ENCODE assay signal across 11 cellular contexts in the genomic region with DNA sequence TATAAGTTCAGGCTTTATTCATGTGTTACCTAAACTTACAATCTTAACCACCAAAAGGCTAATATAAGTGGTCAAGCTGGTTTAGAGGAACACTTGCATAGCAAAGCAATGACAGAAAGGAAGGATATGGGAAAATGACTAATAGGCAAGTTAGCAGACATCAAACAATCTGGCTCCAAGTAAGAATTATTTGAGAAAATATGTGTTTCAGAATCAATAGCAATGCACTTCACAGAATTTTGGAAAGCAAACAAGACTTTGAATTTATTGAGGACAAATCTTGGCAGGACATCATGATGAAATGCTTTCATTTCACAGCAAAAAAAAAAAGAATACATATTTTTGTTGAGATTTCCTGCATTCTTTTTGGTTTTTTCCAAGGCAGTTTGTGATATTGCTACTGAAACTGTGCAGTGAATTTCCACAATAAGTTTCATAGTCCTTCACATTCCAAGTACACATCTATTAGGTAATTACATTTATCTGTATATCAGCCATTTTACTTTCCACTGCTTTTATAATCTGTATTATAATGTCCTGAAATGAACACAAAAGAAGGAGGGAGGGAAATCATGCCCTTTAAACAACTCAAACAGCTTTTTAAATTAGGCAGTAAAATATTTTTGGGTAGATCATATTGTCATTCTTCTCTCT.
DNase-seq lines count a peak whose midpoint lies in the region; ATAC-seq, FAIRE-seq and TF ChIP-seq lines count a peak whose summit lies in the region.
"Had no signal": no experiment of that assay in that cellular context is flagged by ENCODE, and none has a peak within 500 bp of the region (broad histone marks: within the 10 kb centered on the region; RNA-seq: fewer than 3 reads in every experiment).

No MANE protein-coding gene starts in this region.

- no peak overlapping the region for H3K23ac ChIP-seq in trophoblast cell (ENCODE audit: low read length)

- no peak overlapping the region for H2BK5ac ChIP-seq in trophoblast cell (ENCODE audit: low read depth, low read length, poor library complexity)

- DNase-seq in ELR (ENCODE audit: low read depth), result peak; percentile 95
- DNase-seq in RPMI7951 (ENCODE audit: low read depth), result peak; percentile 83
- peak; percentile 92 for DNase-seq in fibroblast of mammary gland (ENCODE audit: low read depth)
- peak; percentile 8 to 75 for DNase-seq in trophoblast cell
- no peak for DNase-seq in GM19239 (ENCODE audit: insufficient read length, low spot score)
- DNase-seq in NCI-H82 (lab: John Stamatoyannopoulos, UW), result no peak
- DNase-seq: colonic mucosa, sigmoid colon, T-helper 17 cell had no signal

- no peak overlapping the region for H3K18ac ChIP-seq in trophoblast cell (ENCODE audit: low read length)

- H3K79me1 ChIP-seq in trophoblast cell (ENCODE audit: low read length), result no peaks in the 10 kb centered on the region

- H3K27ac ChIP-seq in trophoblast cell (ENCODE audit: low read depth, low read length), result no peak overlapping the region
- H3K27ac ChIP-seq: colonic mucosa had no signal

- H2AFZ ChIP-seq in trophoblast cell (ENCODE audit: insufficient read depth, low read length, poor library complexity), result no peak overlapping the region

- H2BK12ac ChIP-seq in trophoblast cell (ENCODE audit: low read length), result no peak overlapping the region

- H4K91ac ChIP-seq in trophoblast cell (ENCODE audit: low read depth, low read length), result no peak overlapping the region

- no peak overlapping the region for H4K8ac ChIP-seq in trophoblast cell (ENCODE audit: low read depth, low read length)

- H3K36me3 ChIP-seq in trophoblast cell (ENCODE audit: control insufficient read depth in 1 of 2, insufficient read depth in 2 of 2, low read length in 2 of 2), result no peaks in the 10 kb centered on the region
- H3K36me3 ChIP-seq: colonic mucosa, sigmoid colon had no signal

- no peaks in the 10 kb centered on the region for H3K79me2 ChIP-seq in trophoblast cell (ENCODE audit: control insufficient read depth, insufficient read depth, low read length, poor library complexity)

- no peak for FAIRE-seq in GM19239 (lab: Jason Lieb, UNC)

- no peak overlapping the region for H4K12ac ChIP-seq in trophoblast cell (ENCODE audit: low read depth, low read length)

- ATAC-seq in GM19467 (IDR thresholded peaks at IDR 0.05; ENCODE audit: unreplicated experiment) (no peak), GM18517 (IDR thresholded peaks at IDR 0.05; ENCODE audit: unreplicated experiment) (no peak)
- ATAC-seq: T-helper 17 cell had no signal

- peaks cover 3 to 4% of the 10 kb centered on the region in 2 experiments for H3K4me1 ChIP-seq in trophoblast cell (ENCODE audit: control insufficient read depth in 1 of 2, insufficient read depth in 2 of 2, low read length in 2 of 2)
- H3K4me1 ChIP-seq: colonic mucosa had no signal

- no peak overlapping the region for H2AK5ac ChIP-seq in trophoblast cell (ENCODE audit: low read length)

- no peak overlapping the region for H3K4ac ChIP-seq in trophoblast cell (ENCODE audit: low read depth, low read length)

- no peak overlapping the region for H2BK120ac ChIP-seq in trophoblast cell (ENCODE audit: insufficient read depth, low read length, poor library complexity)

- H3K14ac ChIP-seq in trophoblast cell (ENCODE audit: low read length), result no peak overlapping the region

- no peaks in the 10 kb centered on the region for H3K9me3 ChIP-seq in trophoblast cell (ENCODE audit: insufficient read depth, low read depth, low read length)
- H3K9me3 ChIP-seq: colonic mucosa, sigmoid colon had no signal

- H3K4me3 ChIP-seq in fibroblast of mammary gland (ENCODE audit: control insufficient read depth, low read depth, low read length) (no peak overlapping the region), trophoblast cell (ENCODE audit: low read depth, low read length) (no peak overlapping the region)
- H3K4me3 ChIP-seq: colonic mucosa, sigmoid colon had no signal

- no peak overlapping the region for H3K4me2 ChIP-seq in trophoblast cell (ENCODE audit: low read length)

- no peak for TF ChIP-seq CTCF in fibroblast of mammary gland (conservative IDR thresholded peaks at IDR 0.05; ENCODE audit: control insufficient read depth, insufficient read depth, low read depth, low read length)

- H3K27me3 ChIP-seq in trophoblast cell (ENCODE audit: insufficient read depth, low read length), result no peaks in the 10 kb centered on the region
- H3K27me3 ChIP-seq: colonic mucosa, sigmoid colon had no signal

- no peak overlapping the region for H3K9ac ChIP-seq in trophoblast cell (ENCODE audit: low read length)

Comparison
In these comparisons a context has a peak if more than half of its experiments do, and no peak if none do; other contexts are left out.
1. DNase-seq: peak in ELR (single experiment), RPMI7951 (single experiment), fibroblast of mammary gland (single experiment) and trophoblast cell (2 of 2); none in GM19239 (single experiment) and NCI-H82 (single experiment).